20 cellular contexts compared by ENCODE assay signal in genomic region chr2:29071032-29071975, GRCh38. TPM values are rescaled to one million over a fixed set of nuclear protein-coding genes. Genes with fewer than 3 reads are reported as not detected.
DNase-seq lines count a peak whose midpoint lies in the region; ATAC-seq, FAIRE-seq and TF ChIP-seq lines count a peak whose summit lies in the region.
"Had no signal": no experiment of that assay in that cellular context is flagged by ENCODE, and none has a peak within 500 bp of the region (broad histone marks: within the 10 kb centered on the region; RNA-seq: fewer than 3 reads in every experiment).

No MANE protein-coding gene starts in this region.

- no peak overlapping the region for H2BK12ac ChIP-seq in H1 (ENCODE audit: low read depth, low read length)

- H3K14ac ChIP-seq in H1 (ENCODE audit: insufficient read length) = no peak overlapping the region

- no peak overlapping the region for H2BK5ac ChIP-seq in H1 (ENCODE audit: low read depth, low read length)

- POLR2A ChIA-PET in H1 (lab: Charles Lee; ENCODE audit: partially characterized antibody) = no interaction called here
- POLR2A ChIA-PET in WTC11 (lab: Charles Lee) = no interaction called here

- H2BK20ac ChIP-seq in H1 (ENCODE audit: low read length) = no peak overlapping the region

- no peak overlapping the region for H4K5ac ChIP-seq in H1 (ENCODE audit: insufficient read length, low read depth, low read length)

- H2AFZ ChIP-seq in H1 (ENCODE audit: low read length) = no peak overlapping the region
- no peak overlapping the region for H2AFZ ChIP-seq in osteoblast (ENCODE audit: low read length)
- H2AFZ ChIP-seq: GM23338 had no signal

- WGBS in H1 (ENCODE audit: extremely low coverage in 1 of 2, insufficient coverage in 1 of 2, insufficient read length in 1 of 2, insufficient replicate concordance in 2 of 2, low coverage in 1 of 2, low lambda C conversion rate in 2 of 2, missing lambda C conversion rate in 1 of 2), 2 experiments = 95% methylated on average over 15 of the region's 19 CpGs; no CpG with 5 or more reads in 1 of the 2 experiments

- no peaks in the 10 kb centered on the region for H3K23me2 ChIP-seq in H1 (ENCODE audit: low read depth, low read length)

- H3K4me3 ChIP-seq in SJCRH30 (no peak overlapping the region), H1 (ENCODE audit: extremely low read depth in 1 of 4, insufficient read depth in 2 of 4, low read depth in 3 of 4, low read length in 4 of 4) (no peak overlapping the region), osteoblast (ENCODE audit: insufficient read depth, low read length) (no peak overlapping the region)
- H3K4me3 ChIP-seq: GM23338, HAP-1 had no signal

- H3K27ac Mint-ChIP-seq in mesothelial cell of epicardium (peak overlapping the region; percentile 89), WTC11 (no peak overlapping the region)
- H3K27ac Mint-ChIP-seq: CD4-positive, alpha-beta T cell; GM23338; IgD-negative memory B cell had no signal

- H4K91ac ChIP-seq in H1 (replicated peaks; ENCODE audit: insufficient read length, low read length) = no peak overlapping the region

- H3K4me1 ChIP-seq in SJCRH30 (no peaks in the 10 kb centered on the region), H1 (replicated peaks in 1 of 4; ENCODE audit: control insufficient read depth in 3 of 4, insufficient read depth in 4 of 4, low read length in 3 of 4) (no peaks in the 10 kb centered on the region), osteoblast (ENCODE audit: insufficient read depth, low read length) (peaks cover under 1% of the 10 kb centered on the region)
- H3K4me1 ChIP-seq: HAP-1 had no signal

- no peak overlapping the region for H3K27ac ChIP-seq in SJCRH30
- H3K27ac ChIP-seq in H1 (ENCODE audit: low read depth, low read length) = no peak overlapping the region
- no peak overlapping the region for H3K27ac ChIP-seq in osteoblast (ENCODE audit: low read depth, low read length)
- H3K27ac ChIP-seq: C4-2B had no signal

- H2BK120ac ChIP-seq in H1 (replicated peaks; ENCODE audit: low read depth, low read length) = no peak overlapping the region

- H4K20me1 ChIP-seq in H1 (replicated peaks in 1 of 2; ENCODE audit: control insufficient read depth in 1 of 2, insufficient read depth in 2 of 2, low read length in 2 of 2) = no peaks in the 10 kb centered on the region
- H4K20me1 ChIP-seq in osteoblast (ENCODE audit: insufficient read depth, low read length) = no peaks in the 10 kb centered on the region

- DNase-seq in SJCRH30 = peak; percentile 42 to 56
- peak in 1 of 2 experiments; percentile 31 for DNase-seq in H1 (ENCODE audit: low read depth in 1 of 2, low spot score in 2 of 2)
- DNase-seq in mesothelial cell of epicardium (ENCODE audit: low spot score in 2 of 2, unreplicated experiment in 2 of 2) = peak in 1 of 2 experiments; percentile 35
- peak; percentile 51 for DNase-seq in osteoblast (ENCODE audit: insufficient read length, low spot score, missing footprints)
- no peak for DNase-seq in WTC11 (ENCODE audit: low spot score)
- DNase-seq in COLO668 (lab: John Stamatoyannopoulos, UW; ENCODE audit: unreplicated experiment) = no peak
- no peak for DNase-seq in hepatic stellate cell (ENCODE audit: low spot score)
- DNase-seq in stimulated activated CD4-positive, alpha-beta T cell treated with anti-CD3 and anti-CD28 coated beads, Interleukin-4, amount 100 ng/mL, for 24 hours = no peak
- DNase-seq: ACHN; CD4-positive, alpha-beta T cell; DMS153; DMS79; GF-D8 had no signal

- H3K56ac ChIP-seq in H1 (replicated peaks; ENCODE audit: insufficient read length, low read depth, low read length) = no peak overlapping the region

- H3K36me3 Mint-ChIP-seq in mesothelial cell of epicardium (no peaks in the 10 kb centered on the region), WTC11 (no peaks in the 10 kb centered on the region)

- no peak overlapping the region for H2AK5ac ChIP-seq in H1 (ENCODE audit: low read depth, low read length)

- H3K18ac ChIP-seq in H1 (ENCODE audit: extremely low read depth, low read length) = no peak overlapping the region

- H3K79me2 ChIP-seq in H1 (ENCODE audit: control insufficient read depth in 1 of 2, insufficient read depth in 2 of 2, low read length in 2 of 2) (no peaks in the 10 kb centered on the region), osteoblast (ENCODE audit: insufficient read depth, low read length) (no peaks in the 10 kb centered on the region)

- H3K27me3 ChIP-seq in SJCRH30 (no peaks in the 10 kb centered on the region), H1 (replicated peaks in 1 of 4; ENCODE audit: control insufficient read depth in 3 of 4, extremely low read depth in 1 of 4, insufficient read depth in 3 of 4, low read length in 3 of 4) (no peaks in the 10 kb centered on the region), osteoblast (ENCODE audit: insufficient read depth, low read length) (no peaks in the 10 kb centered on the region)

- no peak overlapping the region for H3K9ac ChIP-seq in H1 (replicated peaks in 1 of 4; ENCODE audit: extremely low read depth in 1 of 4, low read depth in 3 of 4, low read length in 3 of 4)

- no peak for TF ChIP-seq RAD21 in H1 (IDR thresholded peaks at IDR 0.05 in 1 of 2, conservative IDR thresholded peaks at IDR 0.05 in 1 of 2; ENCODE audit: low read depth in 2 of 2, low read length in 2 of 2)

- TF ChIP-seq POLR2A in H1 (IDR thresholded peaks at IDR 0.05; ENCODE audit: control extremely low read depth in 1 of 2, low read depth in 2 of 2, low read length in 2 of 2) = no peak

- ATAC-seq in WTC11 = no peak
- ATAC-seq: GM23338 had no signal

- H3K36me3 ChIP-seq in SJCRH30 (no peaks in the 10 kb centered on the region), H1 (ENCODE audit: control insufficient read depth in 2 of 4, insufficient read depth in 4 of 4, low read length in 3 of 4) (no peaks in the 10 kb centered on the region), osteoblast (ENCODE audit: insufficient read depth, low read length) (no peaks in the 10 kb centered on the region)
- H3K36me3 ChIP-seq: HAP-1 had no signal

- H3K4me1 Mint-ChIP-seq in mesothelial cell of epicardium (peaks cover 30% of the 10 kb centered on the region), WTC11 (no peaks in the 10 kb centered on the region; the same call in 1 of the 2 replicates)

- no peak overlapping the region for H3K23ac ChIP-seq in H1 (ENCODE audit: insufficient read length)

- H2BK15ac ChIP-seq in H1 (ENCODE audit: low read length) = no peak overlapping the region

- CTCF ChIA-PET in H1 (lab: Charles Lee; ENCODE audit: partially characterized antibody) (interaction anchor here (1.0 to 1.6 kb wide), 2 partner anchors 17 to 30 kb away, joined by 3 read pairs; no protein-coding TSS in a partner anchor), WTC11 (lab: Charles Lee) (no interaction called here)

- no peaks in the 10 kb centered on the region for H3K9me3 ChIP-seq in SJCRH30 (replicated peaks)
- no peaks in the 10 kb centered on the region for H3K9me3 ChIP-seq in H1 (ENCODE audit: insufficient read depth in 2 of 2, low read depth in 1 of 2, low read length in 1 of 2)
- no peaks in the 10 kb centered on the region for H3K9me3 ChIP-seq in osteoblast (ENCODE audit: low read depth, low read length)
- H3K9me3 ChIP-seq: HAP-1 had no signal

- H3K79me1 ChIP-seq in H1 (ENCODE audit: low read depth, low read length) = no peaks in the 10 kb centered on the region

- no peak overlapping the region for H3K4me2 ChIP-seq in H1 (ENCODE audit: insufficient read depth in 1 of 2, low read depth in 2 of 2, low read length in 2 of 2)
- H3K4me2 ChIP-seq in osteoblast (ENCODE audit: insufficient read depth, low read length) = no peak overlapping the region
- H3K4me2 ChIP-seq: GM23338 had no signal

- H3K4ac ChIP-seq in H1 (replicated peaks; ENCODE audit: insufficient read length, low read depth, low read length) = no peak overlapping the region

- no peak for FAIRE-seq in H1 (lab: Jason Lieb, UNC)
- FAIRE-seq: A204.1, HepG2 had no signal

- H4K8ac ChIP-seq in H1 (ENCODE audit: extremely low read depth, insufficient read depth, low read length) = 0 out of 2 replicates have a peak overlapping the region, but pooled peaks have one; percentile 2

- H3K9me3 Mint-ChIP-seq in mesothelial cell of epicardium (no peaks in the 10 kb centered on the region), WTC11 (no peaks in the 10 kb centered on the region)
- H3K9me3 Mint-ChIP-seq: CD4-positive, alpha-beta T cell; GM23338; IgD-negative memory B cell had no signal

- no peak overlapping the region for H3K4me3 Mint-ChIP-seq in mesothelial cell of epicardium
- no peak overlapping the region for H3K4me3 Mint-ChIP-seq in WTC11
- H3K4me3 Mint-ChIP-seq: CD4-positive, alpha-beta T cell; GM23338; IgD-negative memory B cell had no signal

- TF ChIP-seq EP300 in H1 (IDR thresholded peaks at IDR 0.05; ENCODE audit: borderline replicate concordance in 1 of 2, low read depth in 2 of 2, low read length in 2 of 2) = no peak

- H3K27me3 Mint-ChIP-seq in mesothelial cell of epicardium (ENCODE audit: low read depth) = no peaks in the 10 kb centered on the region
- H3K27me3 Mint-ChIP-seq in WTC11 (ENCODE audit: low read depth) = no peaks in the 10 kb centered on the region
- H3K27me3 Mint-ChIP-seq: CD4-positive, alpha-beta T cell; IgD-negative memory B cell had no signal

- no peak for TF ChIP-seq CTCF in H1 (IDR thresholded peaks at IDR 0.05; ENCODE audit: control extremely low read depth in 1 of 3, insufficient read depth in 1 of 3, low read depth in 1 of 3, low read length in 3 of 3)
- TF ChIP-seq CTCF in mesothelial cell of epicardium (IDR thresholded peaks at IDR 0.05; ENCODE audit: unreplicated experiment) = no peak
- TF ChIP-seq CTCF in osteoblast (IDR thresholded peaks at IDR 0.05; ENCODE audit: extremely low read depth, low read depth, low read length) = no peak
- TF ChIP-seq CTCF in WTC11 (IDR thresholded peaks at IDR 0.05) = no peak

RNA-seq across cellular contexts. Expression of gene PCARE, which starts 3.0 kb away (rescaled TPM):
- 0.02 TPM in 1 of 2 replicates, not detected in the other for total RNA-seq in SJCRH30 (2014; rRNA removed; shearing (Covaris generic))
- total RNA-seq in H1 (2021; fragmentation: NEBNext Ultra II Directional; extraction: Animal tissue kit (Norgen Biotek cat#: 25700)) = not detected in 2 replicates
- polyA plus RNA-seq in H1 (2011; rRNA removed) = not detected in 2 replicates
- polyA plus RNA-seq in H1 (2011; cell fraction: cytosol; rRNA removed) = not detected
- polyA plus RNA-seq in H1 (2011; cell fraction: nucleus; rRNA removed) = not detected
- polyA plus RNA-seq in H1 (2012, experiment 1 of 2) = not detected in 4 replicates
- polyA plus RNA-seq in H1 (2012, experiment 2 of 2) = not detected
- polyA plus RNA-seq in H1 (2013, experiment 1 of 2) = not detected
- not detected for polyA plus RNA-seq in H1 (2013, experiment 2 of 2)
- polyA minus RNA-seq in H1 (2011; rRNA and poly(A)+ RNA removed) = not detected in 2 replicates
- not detected for polyA minus RNA-seq in H1 (2011; cell fraction: cytosol; rRNA and poly(A)+ RNA removed)
- polyA minus RNA-seq in H1 (2011; cell fraction: nucleus; rRNA and poly(A)+ RNA removed) = not detected
- total RNA-seq in mesothelial cell of epicardium (0.07 to 0.22 TPM (median 0.09 TPM) in 3 replicates), osteoblast (not detected in 2 replicates), WTC11 (2021) (not detected in 3 replicates)
- total RNA-seq: CD4-positive, alpha-beta T cell; GM23338; HepG2 had no signal
- polyA plus RNA-seq: BJ, GM23338, HepG2, IgD-negative memory B cell had no signal

RNA-seq across cellular contexts. Expression of gene CLIP4, which starts 43.9 kb away (rescaled TPM):
- 17.6 and 19.6 TPM in 2 replicates for total RNA-seq in SJCRH30 (2014; rRNA removed; shearing (Covaris generic))
- 0.09 TPM in 1 of 2 replicates, not detected in the other for total RNA-seq in H1 (2021; fragmentation: NEBNext Ultra II Directional; extraction: Animal tissue kit (Norgen Biotek cat#: 25700))
- polyA plus RNA-seq in H1 (2011; rRNA removed) = 0.02 and 0.08 TPM in 2 replicates
- 0.05 TPM for polyA plus RNA-seq in H1 (2011; cell fraction: cytosol; rRNA removed)
- polyA plus RNA-seq in H1 (2011; cell fraction: nucleus; rRNA removed) = 0.26 TPM
- polyA plus RNA-seq in H1 (2012, experiment 1 of 2) = 0.05 to 0.37 TPM (median 0.16 TPM) in 4 replicates
- 0.09 TPM for polyA plus RNA-seq in H1 (2012, experiment 2 of 2)
- 0.08 TPM for polyA plus RNA-seq in H1 (2013, experiment 1 of 2)
- 0.09 TPM for polyA plus RNA-seq in H1 (2013, experiment 2 of 2)
- 0.16 and 0.17 TPM in 2 replicates for polyA minus RNA-seq in H1 (2011; rRNA and poly(A)+ RNA removed)
- polyA minus RNA-seq in H1 (2011; cell fraction: cytosol; rRNA and poly(A)+ RNA removed) = not detected
- 0.70 TPM for polyA minus RNA-seq in H1 (2011; cell fraction: nucleus; rRNA and poly(A)+ RNA removed)
- 28.7 to 31.7 TPM (median 28.8 TPM) in 3 replicates for total RNA-seq in mesothelial cell of epicardium
- 124 and 136 TPM in 2 replicates for total RNA-seq in osteoblast
- 0.21 to 0.62 TPM (median 0.39 TPM) in 3 replicates for total RNA-seq in WTC11 (2021)

Comparison
In these comparisons a context has a peak if more than half of its experiments do, and no peak if none do; other contexts are left out.
1. DNase-seq: peak in SJCRH30 (2 of 2) and osteoblast (single experiment); none in WTC11 (single experiment), COLO668 (single experiment), hepatic stellate cell (single experiment) and stimulated activated CD4-positive, alpha-beta T cell treated with anti-CD3 and anti-CD28 coated beads, Interleukin-4, amount 100 ng/mL, for 24 hours (single experiment).
2. RNA of gene CLIP4, which starts 43.9 kb away (total RNA-seq): 124 to 136 TPM in osteoblast, 28.7 to 31.7 TPM in mesothelial cell of epicardium and 17.6 to 19.6 TPM in SJCRH30; 0.21 to 0.62 TPM in WTC11 and 0.09 TPM in H1; every median in the first group is over 10 times any median in the second.